ENCODE assay signal across 20 cellular contexts in genomic region chr1:206893380-206893779, GRCh38. TPM values are rescaled to one million over a fixed set of nuclear protein-coding genes. Genes with fewer than 3 reads are reported as not detected.
"Had no signal": no experiment of that assay in that cellular context is flagged by ENCODE, and none has a peak within 500 bp of the region (broad histone marks: within the 10 kb centered on the region; RNA-seq: fewer than 3 reads in every experiment).

No MANE protein-coding gene starts in this region.

- H3K9me3 Mint-ChIP-seq: stimulated activated effector memory CD8-positive, alpha-beta T cell treated with anti-CD3 and anti-CD28 coated beads, Interleukin-12 subunit alpha, Interleukin-12 subunit beta, amount 100 ng/mL, for 72 hours had no signal

- H3K36me3 Mint-ChIP-seq: stimulated activated effector memory CD8-positive, alpha-beta T cell treated with anti-CD3 and anti-CD28 coated beads, Interleukin-12 subunit alpha, Interleukin-12 subunit beta, amount 100 ng/mL, for 72 hours had no signal

- H3K9me3 ChIP-seq: adrenal gland, colonic mucosa, transverse colon had no signal

- H2AFZ ChIP-seq: hepatocyte had no signal

- H3K4me3 ChIP-seq: adrenal gland, colonic mucosa, hepatocyte, transverse colon had no signal

- ATAC-seq: activated CD8-positive, alpha-beta T cell treated with anti-CD3 and anti-CD28 coated beads, Interleukin-2, amount 10 ng/mL, durations not matched to agents 7 days and 5 days; stimulated activated effector memory CD8-positive, alpha-beta T cell treated with anti-CD3 and anti-CD28 coated beads, Interleukin-12 subunit alpha, Interleukin-12 subunit beta, amount 100 ng/mL, for 72 hours had no signal

- H3K27ac Mint-ChIP-seq: stimulated activated effector memory CD8-positive, alpha-beta T cell treated with anti-CD3 and anti-CD28 coated beads, Interleukin-12 subunit alpha, Interleukin-12 subunit beta, amount 100 ng/mL, for 72 hours had no signal

- H3K27ac ChIP-seq: colonic mucosa, hepatocyte, transverse colon, VCaP had no signal

- H3K27me3 ChIP-seq: colonic mucosa had no signal

- H3K4me2 ChIP-seq: hepatocyte had no signal

- H3K79me2 ChIP-seq: hepatocyte had no signal

- DNase-seq: activated CD4-positive, alpha-beta T cell treated with anti-CD3 and anti-CD28 coated beads for 4 hours; activated CD8-positive, alpha-beta memory T cell treated with anti-CD3 and anti-CD28 coated beads, Interleukin-2, amount 50 U/mL, for 48 hours; activated naive CD4-positive, alpha-beta T cell treated with Interleukin-2 at 50 U/mL for 16 hours; adrenal gland; caudate nucleus; colonic mucosa; effector CD4-positive, alpha-beta T cell; kidney glomerular epithelial cell; posterior cingulate gyrus; small intestine; T1000; transverse colon had no signal

- H3K4me1 ChIP-seq: colonic mucosa had no signal

- H3K4me3 Mint-ChIP-seq: activated CD8-positive, alpha-beta T cell treated with anti-CD3 and anti-CD28 coated beads, Interleukin-2, amount 10 ng/mL, durations not matched to agents 7 days and 5 days; stimulated activated effector memory CD8-positive, alpha-beta T cell treated with anti-CD3 and anti-CD28 coated beads, Interleukin-12 subunit alpha, Interleukin-12 subunit beta, amount 100 ng/mL, for 72 hours had no signal

- H3K36me3 ChIP-seq: adrenal gland, colonic mucosa, transverse colon had no signal

RNA-seq across cellular contexts. Expression of gene IL24, which starts 3.9 kb away (rescaled TPM):
- total RNA-seq: activated CD8-positive, alpha-beta T cell treated with anti-CD3 and anti-CD28 coated beads, Interleukin-2, amount 10 ng/mL, durations not matched to agents 7 days and 5 days; adrenal gland; colonic mucosa; endothelial cell of umbilical vein; hepatocyte; liver; myocyte; subcutaneous adipose tissue; transverse colon had no signal
- polyA plus RNA-seq: adrenal gland, endothelial cell of umbilical vein, hepatocyte had no signal

RNA-seq across cellular contexts. Expression of gene IL20, which starts 28.0 kb away (rescaled TPM):
- total RNA-seq: activated CD8-positive, alpha-beta T cell treated with anti-CD3 and anti-CD28 coated beads, Interleukin-2, amount 10 ng/mL, durations not matched to agents 7 days and 5 days; colonic mucosa; endothelial cell of umbilical vein; hepatocyte; myocyte; subcutaneous adipose tissue; transverse colon had no signal
- polyA plus RNA-seq: endothelial cell of umbilical vein, hepatocyte, liver, small intestine had no signal

RNA-seq across cellular contexts. Expression of gene FCMR, which starts 28.4 kb away (rescaled TPM):
- total RNA-seq: endothelial cell of umbilical vein, myocyte had no signal
- polyA plus RNA-seq: endothelial cell of umbilical vein had no signal

RNA-seq across cellular contexts. Expression of gene PIGR, which starts 52.9 kb away (rescaled TPM):
- total RNA-seq: activated CD8-positive, alpha-beta T cell treated with anti-CD3 and anti-CD28 coated beads, Interleukin-2, amount 10 ng/mL, durations not matched to agents 7 days and 5 days; endothelial cell of umbilical vein; myocyte had no signal
- polyA plus RNA-seq: endothelial cell of umbilical vein had no signal
